8 cellular contexts compared by ENCODE assay signal in the genomic region with DNA sequence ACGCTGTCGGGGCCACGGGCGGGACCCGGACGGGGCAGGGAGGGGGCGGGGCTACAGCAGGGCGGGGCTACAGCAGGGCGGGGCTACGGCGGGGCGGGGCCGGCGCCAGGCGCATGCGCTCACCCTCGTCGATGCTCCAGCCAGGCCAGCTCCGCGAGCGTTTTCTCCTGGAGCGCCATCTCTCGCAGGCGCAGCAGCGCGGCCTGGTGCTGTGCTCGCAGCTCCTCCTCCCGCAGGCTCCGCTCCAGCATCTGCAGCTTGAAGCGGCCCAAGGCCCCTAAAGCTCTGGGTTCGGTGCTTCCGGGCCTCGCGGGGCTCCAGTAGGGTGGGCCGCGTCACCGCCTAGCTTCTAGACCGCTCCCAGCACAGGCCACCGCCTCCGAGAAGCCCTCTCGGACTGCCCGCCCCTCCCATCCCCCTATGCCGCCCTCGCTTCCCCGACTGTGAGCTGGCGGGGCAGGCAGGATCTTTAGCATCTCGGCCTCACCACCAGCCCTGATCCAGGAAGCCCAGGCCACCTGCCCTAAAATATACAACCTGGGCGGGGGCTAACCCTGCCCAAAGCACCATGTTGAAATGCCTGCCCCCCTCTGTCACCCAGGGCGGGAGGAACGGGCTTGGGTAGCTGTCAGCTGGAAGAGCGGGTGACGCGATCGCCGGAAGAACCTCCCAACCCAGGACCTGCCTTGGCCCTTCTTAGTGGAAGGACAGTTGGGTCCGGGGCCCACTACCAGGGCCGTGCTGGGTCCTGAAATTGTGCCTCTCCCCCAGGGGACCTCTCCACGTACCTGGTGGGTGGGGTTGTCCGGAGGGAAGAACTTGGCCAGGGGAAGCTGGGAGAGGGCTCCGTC. TPM values are rescaled to one million over a fixed set of nuclear protein-coding genes. Genes with fewer than 3 reads are reported as not detected.
DNase-seq lines count a peak whose midpoint lies in the region; ATAC-seq and TF ChIP-seq lines count a peak whose summit lies in the region.

No MANE protein-coding gene starts in this region.

- intact Hi-C loops in HCT116 (cut with micrococcal nuclease) (loop anchor here (5.0 kb wide), 1 partner anchor 95 kb away; no protein-coding TSS in a partner anchor), left colon (cut with DNase I, micrococcal nuclease) (no loop called here)

- no peak overlapping the region for H3K27ac Mint-ChIP-seq in chondrocyte (ENCODE audit: unreplicated experiment)

- no peaks in the 10 kb centered on the region for H3K27me3 ChIP-seq in HCT116 (ENCODE audit: insufficient read depth, low read length)

- POLR2A ChIA-PET in HCT116 (lab: Charles Lee): interaction anchor here (0.8 to 1.1 kb wide), 7 partner anchors 12 to 27 kb away, joined by 3 to 6 read pairs (median 3); no protein-coding TSS in a partner anchor

- CTCF ChIA-PET in HCT116 (lab: Charles Lee): interaction anchor here (0.7 to 1.7 kb wide), 3 partner anchors 18 to 97 kb away, joined by 3 to 6 read pairs (median 4); partner anchors contain the start of gene DNLZ

- H3K9me3 ChIP-seq in ES-I3 (ENCODE audit: control insufficient read depth, insufficient read depth, low read length) (no peaks in the 10 kb centered on the region), HCT116 (ENCODE audit: control insufficient read depth in 1 of 2, insufficient read depth in 1 of 2, low read depth in 1 of 2, low read length in 2 of 2) (no peaks in the 10 kb centered on the region)

- TF ChIP-seq POLR2A in HCT116 (IDR thresholded peaks at IDR 0.05; ENCODE audit: borderline replicate concordance, extremely low read depth, insufficient read depth, insufficient read length): peak; percentile 81

- peak overlapping the region; percentile 59 for H3K4me3 Mint-ChIP-seq in chondrocyte (ENCODE audit: unreplicated experiment)

- no peaks in the 10 kb centered on the region for H4K20me1 ChIP-seq in HCT116 (ENCODE audit: insufficient read depth)

- H3K4me2 ChIP-seq in HCT116 (ENCODE audit: low read length): peak overlapping the region; percentile 82

- peaks cover 1% of the 10 kb centered on the region for H3K36me3 Mint-ChIP-seq in chondrocyte (ENCODE audit: low read depth)

- DNase-seq in HCT116 (ENCODE audit: low read depth, low spot score) (peak; percentile 56), NCI-H1436 (lab: John Stamatoyannopoulos, UW) (peak; percentile 82), chondrocyte (ENCODE audit: low spot score) (no peak), left colon (peak; percentile 78 to 83)
- DNase-seq in activated CD4-positive, alpha-beta T cell treated with anti-CD3 and anti-CD28 coated beads for 24 hours (ENCODE audit: low read depth in 2 of 2): peak; percentile 76 to 78
- peak; percentile 69 to 84 (median 73) for DNase-seq in stimulated activated CD4-positive, alpha-beta T cell treated with anti-CD3 and anti-CD28 coated beads, Interleukin-1b, Interleukin-23, amount 100 ng/mL, for 24 hours (ENCODE audit: low read depth in 4 of 4, low spot score in 1 of 4)

- no peak for TF ChIP-seq RAD21 in HCT116 (IDR thresholded peaks at IDR 0.05; ENCODE audit: low read depth)

- ATAC-seq in HCT116 (peak; percentile 92), left colon (peak; percentile 95), GM21619 (IDR thresholded peaks at IDR 0.05; ENCODE audit: unreplicated experiment) (no peak)

- H3K9me2 ChIP-seq in HCT116 (ENCODE audit: insufficient read depth): no peaks in the 10 kb centered on the region

- H3K4me3 ChIP-seq in HCT116 (replicated peaks in 1 of 2; ENCODE audit: low read depth in 1 of 2, low read length in 2 of 2): peak overlapping the region; percentile 62

- H2AFZ ChIP-seq in HCT116 (ENCODE audit: low read depth, low read length, poor library complexity, severe bottlenecking): peak overlapping the region; percentile 84

- H3K4me1 ChIP-seq in ES-I3 (ENCODE audit: insufficient read depth, low read length) (no peaks in the 10 kb centered on the region), HCT116 (ENCODE audit: control insufficient read depth in 1 of 2, insufficient read depth in 2 of 2, low read length in 2 of 2) (peaks cover 3 to 19% of the 10 kb centered on the region in 2 experiments; a peak in 2 of 4 replicates)

- H3K36me3 ChIP-seq in ES-I3 (ENCODE audit: insufficient read depth, low read length) (no peaks in the 10 kb centered on the region), HCT116 (ENCODE audit: control insufficient read depth in 1 of 2, insufficient read depth in 2 of 2, low read length in 2 of 2) (no peaks in the 10 kb centered on the region)

- H3K4me1 Mint-ChIP-seq in chondrocyte (ENCODE audit: low read depth): peaks cover 3% of the 10 kb centered on the region

- H3K9ac ChIP-seq in ES-I3 (ENCODE audit: low read depth, low read length) (peak overlapping the region; percentile 68; the same call in 1 of the 2 replicates), HCT116 (ENCODE audit: low read length) (peak overlapping the region; percentile 64)

- TF ChIP-seq CTCF in HCT116 (IDR thresholded peaks at IDR 0.05 in 2 of 3, conservative IDR thresholded peaks at IDR 0.05 in 1 of 3; ENCODE audit: borderline replicate concordance in 1 of 3, insufficient read depth in 1 of 3, low read depth in 2 of 3, low read length in 2 of 3): peak in 1 of 3 experiments; percentile 18; a peak in 2 of 6 replicates
- peak; percentile 69 for TF ChIP-seq CTCF in chondrocyte (IDR thresholded peaks at IDR 0.05)

- peak overlapping the region; percentile 34 for H3K27ac ChIP-seq in HCT116 (ENCODE audit: low read depth, low read length)

- peaks cover 4% of the 10 kb centered on the region for H3K9me3 Mint-ChIP-seq in chondrocyte (ENCODE audit: low read depth)

- H3K27me3 Mint-ChIP-seq in chondrocyte (ENCODE audit: low read depth): peaks cover 22% of the 10 kb centered on the region

- TSS peak; percentile 83 for BruUV-seq in HCT116 (replicated peaks; lab: Mats Ljungman, UMichigan)

- H3K79me2 ChIP-seq in HCT116 (ENCODE audit: insufficient read depth, low read length): no peaks in the 10 kb centered on the region

- RAD21 ChIA-PET in HCT116 (lab: Charles Lee; ENCODE audit: low non-redundant PET in 1 of 2, low total read pairs in 2 of 2, uncharacterized antibody in 2 of 2, unreplicated experiment in 2 of 2): interaction anchor here in 1 of 2 experiments (0.7 kb wide), 1 partner anchor 97 kb away, joined by 3 read pairs; no protein-coding TSS in a partner anchor

TF ChIP-seq in HCT116, 20 proteins besides CTCF, POLR2A, EP300 and RAD21:
- TF ChIP-seq FOSL1 (IDR thresholded peaks at IDR 0.05; ENCODE audit: low read depth) (no peak), ZFX (IDR thresholded peaks at IDR 0.05) (peak; percentile 61; the same call in 1 of the 2 replicates), POLR2AphosphoS5 (IDR thresholded peaks at IDR 0.05; ENCODE audit: low read depth, low read length) (peak; percentile 93)

RNA-seq across cellular contexts. Expression of gene QSOX2, which starts 21.9 kb away (rescaled TPM):
- 34.6 TPM for total RNA-seq in HCT116 (2021; ENCODE audit: unreplicated experiment)
- polyA plus RNA-seq in HCT116 (2012): 18.1 and 23.6 TPM in 2 replicates
- 14.3 to 17.1 TPM (median 15.3 TPM) in 3 replicates for total RNA-seq in chondrocyte
- 1 to 10 TPM; 6.1 to 7.4 TPM for total RNA-seq in left colon

RNA-seq across cellular contexts. Expression of gene CCDC187, which starts 36.4 kb away (rescaled TPM):
- total RNA-seq in HCT116 (2021; ENCODE audit: unreplicated experiment) (4.6 TPM), chondrocyte (not detected in 3 replicates), left colon (under 1 TPM; 0.52 to 0.67 TPM)
- polyA plus RNA-seq in HCT116 (2012): 1.2 and 1.5 TPM in 2 replicates

RNA-seq across cellular contexts. Expression of gene GPSM1, which starts 59.9 kb away (rescaled TPM):
- total RNA-seq in HCT116 (2021; ENCODE audit: unreplicated experiment): 26.4 TPM
- polyA plus RNA-seq in HCT116 (2012): 18.3 and 19.7 TPM in 2 replicates
- 25.3 to 43.5 TPM (median 40.0 TPM) in 3 replicates for total RNA-seq in chondrocyte
- 1 to 10 TPM; 2.0 to 3.1 TPM for total RNA-seq in left colon
